24 cellular contexts compared by ENCODE assay signal in the genomic region with DNA sequence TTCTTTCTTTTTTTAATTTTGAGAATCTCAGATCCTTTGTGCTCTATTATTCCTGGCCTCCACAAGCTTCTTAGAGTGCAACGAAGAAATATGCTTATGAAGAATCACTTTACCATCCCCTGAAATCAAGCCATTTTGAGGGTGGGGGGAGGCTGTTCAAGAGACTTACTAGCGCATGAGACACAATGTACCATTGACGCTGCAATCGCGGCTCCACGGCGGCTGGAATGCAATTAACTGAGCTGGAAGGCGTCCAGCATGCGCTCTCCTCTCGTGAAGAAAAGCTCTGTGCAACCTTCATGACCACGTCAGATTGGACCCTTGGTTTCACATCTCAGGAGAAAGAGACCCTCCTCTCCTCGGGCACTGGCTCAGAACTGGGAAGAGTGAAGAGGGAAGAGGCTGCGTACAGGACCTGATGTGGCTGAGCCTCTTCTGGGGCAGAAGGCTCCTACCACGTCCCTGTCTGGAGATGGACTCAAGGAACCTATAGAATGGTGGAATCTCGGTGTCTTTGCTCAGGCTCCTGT.
"Had no signal": no experiment of that assay in that cellular context is flagged by ENCODE, and none has a peak within 500 bp of the region (broad histone marks: within the 10 kb centered on the region; RNA-seq: fewer than 3 reads in every experiment).

No MANE protein-coding gene starts in this region.

- ATAC-seq: activated CD4-positive, CD25-positive, alpha-beta regulatory T cell treated with anti-CD3 and anti-CD28 coated beads, Interleukin-2, amount 50 U/mL, for 24 hours; activated naive CD8-positive, alpha-beta T cell treated with anti-CD3 and anti-CD28 coated beads, Interleukin-2, amount 50 U/mL, for 24 hours; left ventricle myocardium superior; right cardiac atrium; stimulated activated naive CD8-positive, alpha-beta T cell treated with anti-CD3 and anti-CD28 coated beads, Interleukin-15, Interleukin-2, amounts not matched to agents 100 U/mL and 50 U/mL, for 24 hours had no signal

- H3K9me3 ChIP-seq: breast epithelium, neutrophil, ovary, upper lobe of left lung had no signal

- H3K4me3 ChIP-seq: breast epithelium, ovary, spleen, upper lobe of left lung had no signal

- H3K27ac ChIP-seq: breast epithelium, neutrophil, ovary, spleen, upper lobe of left lung, VCaP had no signal

- H3K4me3 Mint-ChIP-seq: activated naive CD4-positive, alpha-beta T cell treated with anti-CD3 and anti-CD28 coated beads, Interleukin-2, amount 50 U/mL, for 24 hours; activated naive CD8-positive, alpha-beta T cell treated with anti-CD3 and anti-CD28 coated beads, Interleukin-2, amount 50 U/mL, for 24 hours; central memory CD8-positive, alpha-beta T cell; mesothelial cell of epicardium; naive B cell; nephron progenitor cell had no signal

- H3K4me1 Mint-ChIP-seq: activated naive CD4-positive, alpha-beta T cell treated with anti-CD3 and anti-CD28 coated beads, Interleukin-2, amount 50 U/mL, for 24 hours; activated naive CD8-positive, alpha-beta T cell treated with anti-CD3 and anti-CD28 coated beads, Interleukin-2, amount 50 U/mL, for 24 hours; central memory CD8-positive, alpha-beta T cell; naive B cell had no signal

- H3K27me3 ChIP-seq: breast epithelium, neutrophil, ovary, spleen, upper lobe of left lung had no signal

- H3K27me3 Mint-ChIP-seq: activated naive CD4-positive, alpha-beta T cell treated with anti-CD3 and anti-CD28 coated beads, Interleukin-2, amount 50 U/mL, for 24 hours; activated naive CD8-positive, alpha-beta T cell treated with anti-CD3 and anti-CD28 coated beads, Interleukin-2, amount 50 U/mL, for 24 hours; central memory CD8-positive, alpha-beta T cell; naive B cell had no signal

- H3K27ac Mint-ChIP-seq: activated naive CD4-positive, alpha-beta T cell treated with anti-CD3 and anti-CD28 coated beads, Interleukin-2, amount 50 U/mL, for 24 hours; activated naive CD8-positive, alpha-beta T cell treated with anti-CD3 and anti-CD28 coated beads, Interleukin-2, amount 50 U/mL, for 24 hours; activated T-helper 2 cell treated with anti-CD3 and anti-CD28 coated beads, Interferon-gamma antibody, Interleukin-2, Interleukin-4, amounts not matched to agents 10 μg/mL and 5 μg/mL and 100 μg/mL, durations not matched to agents 14 hours and 24 hours and 36 hours; mesothelial cell of epicardium; naive B cell; nephron progenitor cell had no signal

- DNase-seq: activated CD4-positive, alpha-beta T cell treated with anti-CD3 and anti-CD28 coated beads for 48 hours; activated CD4-positive, alpha-beta T cell treated with anti-CD3 and anti-CD28 coated beads, Interleukin-2, amount 50 U/mL, for 48 hours; activated naive CD8-positive, alpha-beta T cell treated with anti-CD3 and anti-CD28 coated beads, Interleukin-2, amount 50 U/mL, for 24 hours; activated T-cell treated with anti-CD3 and anti-CD28 coated beads, Interleukin-2, amount 50 U/mL, for 48 hours; amygdala; effector memory CD4-positive, alpha-beta T cell; glutamatergic neuron; left ventricle myocardium superior; naive B cell; nephron progenitor cell; ovary; right cardiac atrium; spleen; stimulated activated naive CD8-positive, alpha-beta T cell treated with anti-CD3 and anti-CD28 coated beads, Interleukin-15, Interleukin-2, amounts not matched to agents 100 U/mL and 50 U/mL, for 24 hours; T-helper 9 cell; upper lobe of left lung had no signal

- H3K36me3 ChIP-seq: breast epithelium, neutrophil, ovary, spleen, upper lobe of left lung had no signal

- H3K4me1 ChIP-seq: breast epithelium, spleen, upper lobe of left lung had no signal

- H3K36me3 Mint-ChIP-seq: activated naive CD4-positive, alpha-beta T cell treated with anti-CD3 and anti-CD28 coated beads, Interleukin-2, amount 50 U/mL, for 24 hours; mesothelial cell of epicardium; naive B cell had no signal
